ENCODE assay signal across 8 cellular contexts in genomic region chr1:247103777-247104591, GRCh38. TPM values are rescaled to one million over a fixed set of nuclear protein-coding genes. Genes with fewer than 3 reads are reported as not detected.
DNase-seq lines count a peak whose midpoint lies in the region; ATAC-seq and TF ChIP-seq lines count a peak whose summit lies in the region.

ZNF669 (minus strand) TSS chr1:247104356; CDS start chr1:247104199, 157 bp downstream.

- peak within 1 kb of the TSS in 4 of 5 donors; percentile 80 to 93 (median 84) for H3K27ac ChIP-seq in adrenal gland
- H3K27ac ChIP-seq in upper lobe of right lung = peak within 1 kb of the TSS; percentile 87

- H3K9me3 ChIP-seq in adrenal gland (replicated peaks in 1 of 3) = peaks cover 0 to 16% (median 0%) of the 10 kb centered on the region in 3 donors
- H3K9me3 ChIP-seq in upper lobe of right lung = peaks cover 26% of the 10 kb centered on the region

- H3K4me3 ChIP-seq in adrenal gland = peak within 1 kb of the TSS; percentile 54 to 94 (median 74)
- H3K4me3 ChIP-seq in upper lobe of right lung = peak within 1 kb of the TSS; percentile 68

- peaks cover 0 to 17% of the 10 kb centered on the region in 2 donors for H3K4me1 ChIP-seq in adrenal gland (replicated peaks in 1 of 2)
- H3K4me1 ChIP-seq in upper lobe of right lung = peaks cover 18% of the 10 kb centered on the region

- H3K27me3 ChIP-seq in adrenal gland (no peaks in the 10 kb centered on the region), upper lobe of right lung (no peaks in the 10 kb centered on the region)

- peak; percentile 77 to 90 for TF ChIP-seq POLR2A in adrenal gland (IDR thresholded peaks at IDR 0.05)

- DNase-seq in GM13976 (ENCODE audit: low spot score) (peak; percentile 95), NCI-H1436 treated with DMSO at 0.1 percent for 48 hours (lab: John Stamatoyannopoulos, UW) (peak; percentile 91), T follicular helper cell (ENCODE audit: low read depth) (peak; percentile 81), adrenal gland (peak; percentile 95 to 99 (median 96)), left cardiac atrium (peak; percentile 98), posterior vena cava (ENCODE audit: low spot score) (peak; percentile 99), upper lobe of right lung (peak; percentile 98)

- in situ Hi-C loops in GM13976 (cut with MboI; ENCODE audit: low sequenced_read_pairs, unreplicated experiment) = no loop called here

- H3K36me3 ChIP-seq in adrenal gland (replicated peaks in 1 of 2) = peaks cover 5 to 17% of the 10 kb centered on the region in 2 donors
- peaks cover 23% of the 10 kb centered on the region for H3K36me3 ChIP-seq in upper lobe of right lung

- intact Hi-C loops in adrenal gland (cut with DNase I) = no loop called here
- intact Hi-C loops in left cardiac atrium (cut with DNase I) = no loop called here
- intact Hi-C loops in posterior vena cava (cut with DNase I) = no loop called here
- intact Hi-C loops in upper lobe of right lung (cut with DNase I) = no loop called here

- WGBS in adrenal gland, 4 donors = 0 to 1% (median 1%) methylated on average over 10 to 61 of the region's 61 CpGs

- TF ChIP-seq CTCF in GM13976 (IDR thresholded peaks at IDR 0.05; ENCODE audit: borderline replicate concordance, control extremely low read depth, extremely low read depth, insufficient read depth, missing control alignments) (no peak), adrenal gland (IDR thresholded peaks at IDR 0.05) (no peak), upper lobe of right lung (IDR thresholded peaks at IDR 0.05) (no peak)

- ATAC-seq in HG02852 (IDR thresholded peaks at IDR 0.05; ENCODE audit: unreplicated experiment) = peak; percentile 100
- ATAC-seq in left cardiac atrium = peak; percentile 100
- ATAC-seq in upper lobe of right lung = peak; percentile 100

RNA-seq across cellular contexts. Expression of gene ZNF669, which starts in this region (rescaled TPM):
- total RNA-seq in adrenal gland (10 to 100 TPM in 1 of 8 donors, 1 to 10 TPM in 7; 1.2 to 11.3 (median 5.1) TPM), left cardiac atrium (1 to 10 TPM; 5.1 TPM), posterior vena cava (1 to 10 TPM; 5.7 to 6.4 TPM), upper lobe of right lung (8.9 TPM)
- 1 to 10 TPM; 2.5 to 6.0 (median 3.3) TPM for polyA plus RNA-seq in adrenal gland

Comparison
In these comparisons a context has a peak if more than half of its experiments do, and no peak if none do; other contexts are left out.
1. Peak in every context shown above with its lines: DNase-seq, ATAC-seq, H3K4me3 ChIP-seq and H3K27ac ChIP-seq.